8 cellular contexts compared by ENCODE assay signal in the genomic region with DNA sequence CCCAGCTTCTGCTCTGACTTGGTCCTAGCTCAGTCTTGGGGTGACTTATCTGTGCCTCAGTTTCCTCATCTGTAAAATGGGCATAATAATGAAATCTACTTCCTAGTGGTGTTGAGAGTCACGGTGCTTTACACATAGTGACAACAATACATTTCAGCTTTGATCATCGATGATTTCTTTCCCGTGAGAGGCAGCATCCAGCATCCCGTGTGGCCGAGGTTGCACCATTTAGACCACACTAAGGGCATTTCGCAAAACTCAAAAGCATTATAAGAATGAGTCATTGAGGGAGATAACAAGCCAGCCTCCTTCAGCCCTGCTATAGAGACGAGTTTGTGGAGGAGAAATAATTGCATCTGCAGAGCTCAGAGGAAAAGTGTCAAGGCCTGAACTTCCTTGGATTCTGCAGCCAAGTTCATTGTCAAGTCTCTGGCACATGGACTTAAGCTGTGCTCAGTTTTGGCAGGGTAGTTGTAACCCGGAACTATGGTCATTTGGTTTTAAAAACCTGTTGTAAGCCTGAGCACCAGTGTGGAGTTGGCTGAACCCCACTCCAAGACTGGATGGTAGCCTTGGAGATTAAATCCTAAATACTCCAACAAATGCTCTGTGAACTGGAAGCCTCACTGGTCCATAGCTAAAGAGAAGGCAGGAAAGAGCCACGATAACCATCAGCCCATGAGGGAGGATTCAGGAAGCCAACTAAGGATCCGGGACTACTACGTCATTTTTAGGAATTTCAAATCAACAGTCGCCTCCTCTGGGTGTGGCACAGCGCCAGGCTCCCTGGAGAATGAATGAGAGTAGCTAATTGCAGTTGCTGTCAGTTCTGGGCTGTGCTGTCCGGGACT.
DNase-seq lines count a peak whose midpoint lies in the region; ATAC-seq and TF ChIP-seq lines count a peak whose summit lies in the region.

No MANE protein-coding gene starts in this region.

- peaks cover 5% of the 10 kb centered on the region for H3K9me3 ChIP-seq in mesenchymal stem cell (ENCODE audit: control insufficient read depth, low read length)

- H3K9ac ChIP-seq in mesenchymal stem cell (ENCODE audit: low read length), result peak overlapping the region; percentile 84

- peak in 11 of 14 donors; percentile 13 to 72 (median 54) for DNase-seq in C1 segment of cervical spinal cord (lab: John Stamatoyannopoulos, UW)
- peak; percentile 8 for DNase-seq in NCI-H748 treated with DMSO at 0.1 percent for 48 hours (lab: John Stamatoyannopoulos, UW)
- peak; percentile 88 for DNase-seq in coronary artery (ENCODE audit: low spot score)
- peak; percentile 70 for DNase-seq in mesenchymal stem cell
- DNase-seq in NCI-H187 treated with DMSO at 0.1 percent for 48 hours (lab: John Stamatoyannopoulos, UW), result no peak
- DNase-seq in stimulated activated CD4-positive, alpha-beta T cell treated with anti-CD3 and anti-CD28 coated beads, Interleukin-2, amount 100 ng/mL, for 48 hours, result no peak
- no peak for DNase-seq in activated CD4-positive, alpha-beta T cell treated with anti-CD3 and anti-CD28 coated beads, Interleukin-2, amount 50 U/mL, for 4 hours

- H2AFZ ChIP-seq in mesenchymal stem cell (ENCODE audit: low read depth, low read length), result no peak overlapping the region

- H3K36me3 ChIP-seq in mesenchymal stem cell (ENCODE audit: control insufficient read depth in 1 of 2, insufficient read depth in 2 of 2, low read depth in 1 of 2, low read length in 2 of 2), result no peaks in the 10 kb centered on the region

- no peaks in the 10 kb centered on the region for H3K79me1 ChIP-seq in mesenchymal stem cell (replicated peaks; ENCODE audit: low read length, poor library complexity, severe bottlenecking)

- H4K8ac ChIP-seq in mesenchymal stem cell (ENCODE audit: low read length), result no peak overlapping the region

- H3K27ac ChIP-seq in coronary artery (peak overlapping the region; percentile 36 to 80), mesenchymal stem cell (ENCODE audit: low read length, poor library complexity, severe bottlenecking) (no peak overlapping the region)

- no peak overlapping the region for H2BK5ac ChIP-seq in mesenchymal stem cell (ENCODE audit: low read depth, low read length, poor library complexity, severe bottlenecking)

- H3K14ac ChIP-seq in mesenchymal stem cell (ENCODE audit: low read length in 2 of 2), result no peak overlapping the region

- no peaks in the 10 kb centered on the region for H3K27me3 ChIP-seq in mesenchymal stem cell (ENCODE audit: control insufficient read depth in 1 of 2, insufficient read depth in 1 of 2, low read length in 2 of 2)

- peaks cover 5% of the 10 kb centered on the region for H3K4me1 ChIP-seq in mesenchymal stem cell (ENCODE audit: control insufficient read depth, insufficient read depth, low read depth, low read length)

- H3K4me2 ChIP-seq in mesenchymal stem cell (ENCODE audit: low read length, poor library complexity, severe bottlenecking), result no peak overlapping the region

- H2AK5ac ChIP-seq in mesenchymal stem cell (ENCODE audit: low read length, severe bottlenecking), result no peak overlapping the region

- WGBS in mesenchymal stem cell, result 77% methylated on average over 13 of the region's 14 CpGs

- no peak overlapping the region for H3K23ac ChIP-seq in mesenchymal stem cell (ENCODE audit: low read length in 2 of 2)

- no peak overlapping the region for H2BK15ac ChIP-seq in mesenchymal stem cell (ENCODE audit: low read depth, poor library complexity, severe bottlenecking)

- H3K4me3 ChIP-seq in coronary artery, result peak overlapping the region; percentile 29
- peak overlapping the region in 1 of 2 experiments; percentile 28 for H3K4me3 ChIP-seq in mesenchymal stem cell (ENCODE audit: insufficient read depth in 1 of 2, low read depth in 1 of 2, low read length in 2 of 2)

- no peak overlapping the region for H2BK120ac ChIP-seq in mesenchymal stem cell (ENCODE audit: low read depth, low read length)

- no peak for TF ChIP-seq CTCF in coronary artery (IDR thresholded peaks at IDR 0.05)

- no peak overlapping the region for H4K91ac ChIP-seq in mesenchymal stem cell (ENCODE audit: low read length)

- H3K18ac ChIP-seq in mesenchymal stem cell (ENCODE audit: low read depth in 1 of 2, low read length in 2 of 2), result no peak overlapping the region

- no peak overlapping the region for H2BK12ac ChIP-seq in mesenchymal stem cell (ENCODE audit: low read length in 2 of 2)

- ATAC-seq in GM21717 (IDR thresholded peaks at IDR 0.05; ENCODE audit: unreplicated experiment), result no peak

- no peak overlapping the region for H3K4ac ChIP-seq in mesenchymal stem cell (ENCODE audit: low read depth in 1 of 2, low read length in 2 of 2)

Comparison
In these comparisons a context has a peak if more than half of its experiments do, and no peak if none do; other contexts are left out.
1. DNase-seq: peak in C1 segment of cervical spinal cord (11 of 14), NCI-H748 treated with DMSO at 0.1 percent for 48 hours (single experiment), coronary artery (single experiment) and mesenchymal stem cell (single experiment); none in NCI-H187 treated with DMSO at 0.1 percent for 48 hours (single experiment), stimulated activated CD4-positive, alpha-beta T cell treated with anti-CD3 and anti-CD28 coated beads, Interleukin-2, amount 100 ng/mL, for 48 hours (0 of 2) and activated CD4-positive, alpha-beta T cell treated with anti-CD3 and anti-CD28 coated beads, Interleukin-2, amount 50 U/mL, for 4 hours (0 of 2).